ENCODE assay signal across 8 cellular contexts in the genomic region with DNA sequence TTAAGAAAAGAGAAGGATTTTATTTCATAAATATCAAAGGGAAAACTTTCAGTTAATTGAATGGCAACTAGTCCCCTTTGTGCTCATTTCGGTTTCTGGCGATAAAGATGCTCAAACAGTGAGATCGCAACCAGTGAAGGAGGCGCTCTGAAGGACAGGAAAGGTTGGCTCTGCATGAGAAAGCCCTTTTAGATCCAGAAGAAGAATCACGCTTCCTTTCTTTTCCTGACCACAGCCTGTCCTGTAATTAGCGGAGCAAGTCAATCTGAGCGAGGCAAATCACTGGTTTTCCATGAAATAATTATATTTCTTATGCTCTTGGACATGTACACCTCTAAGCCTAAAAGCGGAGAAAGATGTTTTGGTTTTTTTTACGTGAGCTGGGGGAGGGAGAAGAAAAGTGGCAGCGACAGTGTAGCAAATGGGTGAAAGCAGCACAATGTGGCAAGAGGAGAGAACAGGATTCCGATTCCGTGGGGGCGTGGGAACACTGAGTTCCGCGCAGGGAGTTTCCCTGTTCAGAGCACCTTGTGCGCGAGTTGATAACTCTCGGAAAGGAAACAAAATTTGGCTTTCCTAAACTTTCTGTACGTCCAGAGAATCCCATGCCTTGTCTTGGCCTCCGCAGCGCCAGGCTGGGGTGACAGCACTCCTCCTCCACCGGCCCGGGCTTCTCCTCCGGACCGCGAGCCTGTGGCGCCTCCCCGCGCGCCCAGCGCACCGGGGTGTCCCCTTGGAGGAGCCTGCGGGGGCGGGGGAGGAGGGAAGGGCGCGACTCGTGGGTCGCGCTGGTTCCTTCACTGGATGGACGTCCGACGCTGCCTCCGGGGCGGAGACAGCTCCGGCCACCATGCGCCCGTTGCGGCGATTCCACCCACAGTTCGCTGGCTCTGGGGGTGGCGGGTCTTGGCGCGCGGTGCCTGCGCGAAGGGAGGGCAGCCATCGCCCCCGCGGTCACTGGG. TPM values are rescaled to one million over a fixed set of nuclear protein-coding genes. Genes with fewer than 3 reads are reported as not detected.
A peak's percentile ranks its signal among the peaks of the same experiment; 100 is the strongest.
DNase-seq lines count a peak whose midpoint lies in the region; ATAC-seq and TF ChIP-seq lines count a peak whose summit lies in the region.

No MANE protein-coding gene starts in this region.

- intact Hi-C loops in lower leg skin (cut with DNase I; ENCODE audit: low total_unique reads): loop anchor here (5.0 kb wide), 1 partner anchor 146 kb away; the partner anchor contains the start of gene SLC9A4

- 13% methylated on average over 23 to 27 of the region's 59 CpGs for WGBS in lower leg skin, 2 donors

- peak; percentile 33 for ATAC-seq in stimulated activated effector memory CD8-positive, alpha-beta T cell treated with anti-CD3 and anti-CD28 coated beads, Interleukin-12 subunit alpha, Interleukin-12 subunit beta, amount 100 ng/mL, for 72 hours

- TF ChIP-seq CTCF in LNCaP clone FGC (IDR thresholded peaks at IDR 0.05; ENCODE audit: control insufficient read depth, extremely low read depth, insufficient read depth): peak; percentile 26
- no peak for TF ChIP-seq CTCF in lower leg skin (IDR thresholded peaks at IDR 0.05)

- in situ Hi-C loops in T47D (cut with HindIII; ENCODE audit: low pct_unique_long_range_greater_than_20kb, low sequenced_read_pairs): no loop called here

- H3K36me3 Mint-ChIP-seq in stimulated activated effector memory CD8-positive, alpha-beta T cell treated with anti-CD3 and anti-CD28 coated beads, Interleukin-12 subunit alpha, Interleukin-12 subunit beta, amount 100 ng/mL, for 72 hours: no peaks in the 10 kb centered on the region

- no peak overlapping the region for H3K27ac Mint-ChIP-seq in stimulated activated effector memory CD8-positive, alpha-beta T cell treated with anti-CD3 and anti-CD28 coated beads, Interleukin-12 subunit alpha, Interleukin-12 subunit beta, amount 100 ng/mL, for 72 hours

- no peak for TF ChIP-seq POLR2A in lower leg skin (IDR thresholded peaks at IDR 0.05)

- peak overlapping the region; percentile 52 for H3K4me3 Mint-ChIP-seq in stimulated activated effector memory CD8-positive, alpha-beta T cell treated with anti-CD3 and anti-CD28 coated beads, Interleukin-12 subunit alpha, Interleukin-12 subunit beta, amount 100 ng/mL, for 72 hours

- peaks cover 12% of the 10 kb centered on the region for H3K4me1 Mint-ChIP-seq in stimulated activated effector memory CD8-positive, alpha-beta T cell treated with anti-CD3 and anti-CD28 coated beads, Interleukin-12 subunit alpha, Interleukin-12 subunit beta, amount 100 ng/mL, for 72 hours

- H3K9me3 Mint-ChIP-seq in stimulated activated effector memory CD8-positive, alpha-beta T cell treated with anti-CD3 and anti-CD28 coated beads, Interleukin-12 subunit alpha, Interleukin-12 subunit beta, amount 100 ng/mL, for 72 hours: no peaks in the 10 kb centered on the region

- H3K4me3 ChIP-seq in LNCaP clone FGC (ENCODE audit: low read depth, low read length): peak overlapping the region; percentile 70
- peak overlapping the region; percentile 16 for H3K4me3 ChIP-seq in lower leg skin (ENCODE audit: low read depth, poor library complexity, severe bottlenecking)

- DNase-seq in CMK (ENCODE audit: low read depth) (peak; percentile 40), LNCaP clone FGC (ENCODE audit: low read depth) (no peak), T47D (ENCODE audit: low read depth in 1 of 2, low spot score in 1 of 2) (peak; percentile 11 to 88), lower leg skin (ENCODE audit: low spot score in 2 of 2) (no peak), hepatic stellate cell (ENCODE audit: low spot score) (no peak), hippocampal formation (lab: John Stamatoyannopoulos, UW) (no peak), glomerular visceral epithelial cell (ENCODE audit: extremely low spot score) (no peak)
- peak in 1 of 2 donors; percentile 51 for DNase-seq in stimulated activated effector memory CD8-positive, alpha-beta T cell treated with anti-CD3 and anti-CD28 coated beads, Interleukin-12 subunit alpha, Interleukin-12 subunit beta, amount 100 ng/mL, for 72 hours (ENCODE audit: low spot score in 2 of 2)

RNA-seq across cellular contexts. Expression of gene SLC9A2, which starts 0.6 kb away (rescaled TPM):
- 1 to 10 TPM in 3 of 4 donors, under 1 TPM in 1; 0.55 to 6.8 (median 3.0) TPM for total RNA-seq in lower leg skin

Comparison
In these comparisons a context has a peak if more than half of its experiments do, and no peak if none do; other contexts are left out.
1. DNase-seq: peak in CMK (single experiment) and T47D (2 of 2); none in LNCaP clone FGC (single experiment), lower leg skin (0 of 2), hepatic stellate cell (single experiment), hippocampal formation (0 of 2) and glomerular visceral epithelial cell (single experiment).